Comparison of ENCODE assay signal across 1 cellular context in the genomic region with DNA sequence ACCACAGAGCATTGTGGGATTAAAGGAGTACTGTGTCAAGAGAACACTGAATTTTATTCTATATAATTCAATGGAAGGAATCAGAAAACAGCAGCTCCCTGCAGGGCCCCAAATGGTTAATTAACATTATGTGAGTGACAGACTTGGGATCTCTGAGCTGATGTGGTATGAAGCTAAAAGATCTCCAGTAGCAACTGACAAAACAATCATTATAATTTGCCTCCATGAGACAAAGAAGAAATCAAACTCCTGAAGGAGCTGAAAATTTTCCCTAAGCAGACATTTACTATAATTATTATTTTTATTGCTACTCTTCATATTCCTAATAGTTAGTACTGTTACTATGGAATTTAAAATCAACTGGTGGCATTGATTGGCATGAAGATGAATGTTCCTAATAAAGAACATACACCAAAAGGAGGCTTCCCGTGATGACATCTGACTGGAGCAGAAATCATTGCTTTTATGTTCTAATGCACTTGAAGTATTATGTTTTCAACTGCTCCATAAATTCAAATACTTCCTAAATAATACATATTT.
A peak's percentile ranks its signal among the peaks of the same experiment; 100 is the strongest.
TF ChIP-seq lines count a peak whose summit lies in the region.

No MANE protein-coding gene starts in this region.

TF ChIP-seq in neural cell, 6 proteins besides CTCF, POLR2A, EP300 and RAD21 (continued from another document):
- TF ChIP-seq, protein P1, sequence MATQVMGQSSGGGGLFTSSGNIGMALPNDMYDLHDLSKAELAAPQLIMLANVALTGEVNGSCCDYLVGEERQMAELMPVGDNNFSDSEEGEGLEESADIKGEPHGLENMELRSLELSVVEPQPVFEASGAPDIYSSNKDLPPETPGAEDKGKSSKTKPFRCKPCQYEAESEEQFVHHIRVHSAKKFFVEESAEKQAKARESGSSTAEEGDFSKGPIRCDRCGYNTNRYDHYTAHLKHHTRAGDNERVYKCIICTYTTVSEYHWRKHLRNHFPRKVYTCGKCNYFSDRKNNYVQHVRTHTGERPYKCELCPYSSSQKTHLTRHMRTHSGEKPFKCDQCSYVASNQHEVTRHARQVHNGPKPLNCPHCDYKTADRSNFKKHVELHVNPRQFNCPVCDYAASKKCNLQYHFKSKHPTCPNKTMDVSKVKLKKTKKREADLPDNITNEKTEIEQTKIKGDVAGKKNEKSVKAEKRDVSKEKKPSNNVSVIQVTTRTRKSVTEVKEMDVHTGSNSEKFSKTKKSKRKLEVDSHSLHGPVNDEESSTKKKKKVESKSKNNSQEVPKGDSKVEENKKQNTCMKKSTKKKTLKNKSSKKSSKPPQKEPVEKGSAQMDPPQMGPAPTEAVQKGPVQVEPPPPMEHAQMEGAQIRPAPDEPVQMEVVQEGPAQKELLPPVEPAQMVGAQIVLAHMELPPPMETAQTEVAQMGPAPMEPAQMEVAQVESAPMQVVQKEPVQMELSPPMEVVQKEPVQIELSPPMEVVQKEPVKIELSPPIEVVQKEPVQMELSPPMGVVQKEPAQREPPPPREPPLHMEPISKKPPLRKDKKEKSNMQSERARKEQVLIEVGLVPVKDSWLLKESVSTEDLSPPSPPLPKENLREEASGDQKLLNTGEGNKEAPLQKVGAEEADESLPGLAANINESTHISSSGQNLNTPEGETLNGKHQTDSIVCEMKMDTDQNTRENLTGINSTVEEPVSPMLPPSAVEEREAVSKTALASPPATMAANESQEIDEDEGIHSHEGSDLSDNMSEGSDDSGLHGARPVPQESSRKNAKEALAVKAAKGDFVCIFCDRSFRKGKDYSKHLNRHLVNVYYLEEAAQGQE (IDR thresholded peaks at IDR 0.05; ENCODE audit: borderline replicate concordance): peak; percentile 99
- no peak for TF ChIP-seq TAF1 (IDR thresholded peaks at IDR 0.05; ENCODE audit: low read depth)
- no peak for TF ChIP-seq EZH2 (IDR thresholded peaks at IDR 0.05; ENCODE audit: borderline replicate concordance, insufficient read depth, low read length, poor library complexity, severe bottlenecking)
- no peak for TF ChIP-seq MXI1 (conservative IDR thresholded peaks at IDR 0.05; ENCODE audit: poor library complexity, severe bottlenecking)
- peak; percentile 73 for TF ChIP-seq POLR2AphosphoS5 (IDR thresholded peaks at IDR 0.05)
TF ChIP-seq in neural cell: peak in this region for 2.
